ENCODE assay signal across 30 cellular contexts in the genomic region with DNA sequence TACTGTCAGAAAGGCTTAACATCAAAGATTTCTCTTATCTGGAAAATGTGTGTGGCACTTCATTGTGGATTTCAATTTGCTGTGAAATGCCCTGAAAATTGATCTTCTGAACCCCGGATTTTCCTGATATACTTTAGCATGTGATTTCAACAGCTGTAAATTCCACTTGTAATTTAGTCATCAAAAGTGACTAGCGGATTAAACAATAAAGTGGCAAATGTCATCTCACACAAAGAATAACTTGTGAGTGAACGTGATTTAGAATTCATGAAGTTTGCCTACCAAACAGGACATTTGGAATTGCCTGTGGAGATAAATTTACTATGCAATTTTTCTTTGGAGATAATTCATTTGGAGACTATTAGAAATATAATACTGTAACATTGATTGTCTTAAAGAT.
"Had no signal": no experiment of that assay in that cellular context is flagged by ENCODE, and none has a peak within 500 bp of the region (broad histone marks: within the 10 kb centered on the region; RNA-seq: fewer than 3 reads in every experiment).

No MANE protein-coding gene starts in this region.

- H3K27me3 Mint-ChIP-seq: naive thymus-derived CD8-positive, alpha-beta T cell; stimulated activated naive B cell treated with anti-CD40 and anti-IgM and Interleukin-4, amounts not matched to agents 10 μg/mL and 1 μg/mL and 100 μg/mL, for 72 hours had no signal

- H3K4me1 Mint-ChIP-seq: immature natural killer cell; naive thymus-derived CD8-positive, alpha-beta T cell; nephron progenitor cell; stimulated activated naive B cell treated with anti-CD40 and anti-IgM and Interleukin-4, amounts not matched to agents 10 μg/mL and 1 μg/mL and 100 μg/mL, for 72 hours had no signal

- H3K27ac Mint-ChIP-seq: immature natural killer cell; naive thymus-derived CD8-positive, alpha-beta T cell; nephron progenitor cell; stimulated activated naive B cell treated with anti-CD40 and anti-IgM and Interleukin-4, amounts not matched to agents 10 μg/mL and 1 μg/mL and 100 μg/mL, for 72 hours had no signal

- H3K9me3 Mint-ChIP-seq: naive thymus-derived CD8-positive, alpha-beta T cell; nephron progenitor cell had no signal

- H3K36me3 Mint-ChIP-seq: immature natural killer cell; naive thymus-derived CD8-positive, alpha-beta T cell; stimulated activated naive B cell treated with anti-CD40 and anti-IgM and Interleukin-4, amounts not matched to agents 10 μg/mL and 1 μg/mL and 100 μg/mL, for 72 hours had no signal

- DNase-seq: hypothalamus; immature natural killer cell; kidney; left colon; left lung; lower lobe of right lung; mammary epithelial cell; mesendoderm; midbrain; mucosa of descending colon; naive thymus-derived CD8-positive, alpha-beta T cell; nephron progenitor cell; psoas muscle; right lobe of liver; stimulated activated CD4-positive, alpha-beta T cell treated with anti-CD3 and anti-CD28 coated beads, Interleukin-12 subunit alpha, Interleukin-12 subunit beta, amount 100 ng/mL, for 4 hours; stimulated activated CD4-positive, alpha-beta T cell treated with anti-CD3 and anti-CD28 coated beads, Interleukin-15, amount 100 ng/mL, for 24 hours; stimulated activated CD4-positive, alpha-beta T cell treated with anti-CD3 and anti-CD28 coated beads, Interleukin-2, amount 100 ng/mL, for 24 hours; stimulated activated CD4-positive, alpha-beta T cell treated with anti-CD3 and anti-CD28 coated beads, Interleukin-4, amount 100 ng/mL, for 1 hour; stimulated activated naive B cell treated with anti-CD40 and anti-IgM and Interleukin-4, amounts not matched to agents 10 μg/mL and 1 μg/mL and 100 μg/mL, for 72 hours; stimulated activated naive CD8-positive, alpha-beta T cell treated with anti-CD3 and anti-CD28 coated beads, Interleukin-15, Interleukin-2, amounts not matched to agents 100 U/mL and 50 U/mL, for 24 hours; stomach; testis; thyroid gland; transverse colon; upper lobe of left lung had no signal

- H3K4me1 ChIP-seq: lower lobe of right lung, parathyroid adenoma, psoas muscle, right atrium auricular region, right lobe of liver, testis, thyroid gland, vagina had no signal

- ATAC-seq: left colon; left lung; lower lobe of right lung; mucosa of descending colon; naive thymus-derived CD8-positive, alpha-beta T cell; psoas muscle; right lobe of liver; stimulated activated naive B cell treated with anti-CD40 and anti-IgM and Interleukin-4, amounts not matched to agents 10 μg/mL and 1 μg/mL and 100 μg/mL, for 72 hours; stimulated activated naive CD8-positive, alpha-beta T cell treated with anti-CD3 and anti-CD28 coated beads, Interleukin-15, Interleukin-2, amounts not matched to agents 100 U/mL and 50 U/mL, for 24 hours had no signal

- H3K9me3 ChIP-seq: left lung, lower lobe of right lung, mucosa of descending colon, psoas muscle, right atrium auricular region, right lobe of liver, stomach, testis, thyroid gland, transverse colon, upper lobe of left lung, vagina had no signal

- H3K9ac ChIP-seq: parathyroid adenoma had no signal

- H3K4me3 ChIP-seq: left lung, lower lobe of right lung, mucosa of descending colon, psoas muscle, right atrium auricular region, right lobe of liver, skin epidermis, stomach, testis, thyroid gland, transverse colon, upper lobe of left lung, vagina had no signal

- H3K4me3 Mint-ChIP-seq: immature natural killer cell; naive thymus-derived CD8-positive, alpha-beta T cell; nephron progenitor cell; stimulated activated naive B cell treated with anti-CD40 and anti-IgM and Interleukin-4, amounts not matched to agents 10 μg/mL and 1 μg/mL and 100 μg/mL, for 72 hours had no signal

- FAIRE-seq: islet of Langerhans, kidney had no signal

- H3K27me3 ChIP-seq: left lung, right atrium auricular region, right lobe of liver, stomach, testis, thyroid gland, transverse colon, upper lobe of left lung, vagina had no signal

- H3K79me2 ChIP-seq: parathyroid adenoma had no signal

- H3K27ac ChIP-seq: left lung, lower lobe of right lung, parathyroid adenoma, psoas muscle, right atrium auricular region, right lobe of liver, stomach, testis, thyroid gland, transverse colon, upper lobe of left lung, vagina had no signal

- H2AFZ ChIP-seq: parathyroid adenoma had no signal

- H3K36me3 ChIP-seq: left lung, lower lobe of right lung, right atrium auricular region, right lobe of liver, stomach, thyroid gland, transverse colon, upper lobe of left lung, vagina had no signal
